Comparison of ENCODE assay signal across 8 cellular contexts in genomic region chr5:154646841-154647759, GRCh38.
DNase-seq lines count a peak whose midpoint lies in the region; TF ChIP-seq lines count a peak whose summit lies in the region.

No MANE protein-coding gene starts in this region.

- peaks cover 20% of the 10 kb centered on the region; the same call in 1 of the 2 replicates for H3K27me3 ChIP-seq in iPS-20b (ENCODE audit: insufficient read depth, low read length)
- H3K27me3 ChIP-seq in skeletal muscle tissue (ENCODE audit: control insufficient read depth in 3 of 3, insufficient read depth in 3 of 3, low read length in 3 of 3): no peaks in the 10 kb centered on the region

- peak overlapping the region; percentile 47; the same call in 1 of the 2 replicates for H3K9ac ChIP-seq in iPS-20b (ENCODE audit: low read depth, low read length)
- peak overlapping the region; percentile 30 to 69 (median 35) for H3K9ac ChIP-seq in skeletal muscle tissue (ENCODE audit: low read depth in 1 of 3, low read length in 3 of 3)

- DNase-seq in AG04449 (ENCODE audit: low read depth, low spot score) (no peak), HK-2 (ENCODE audit: unreplicated experiment) (peak; percentile 36), amniotic epithelial cell (ENCODE audit: low read depth) (peak; percentile 78), NCI-H1417 treated with DMSO at 0.1 percent for 48 hours (lab: John Stamatoyannopoulos, UW) (no peak), NK-92 (lab: John Stamatoyannopoulos, UW; ENCODE audit: unreplicated experiment) (no peak)

- H3K27ac ChIP-seq in iPS-20b (ENCODE audit: low read length): no peak overlapping the region
- H3K27ac ChIP-seq in skeletal muscle tissue (ENCODE audit: low read depth, low read length): no peak overlapping the region

- H3K4me1 ChIP-seq in iPS-20b (ENCODE audit: insufficient read depth, low read length): no peaks in the 10 kb centered on the region
- H3K4me1 ChIP-seq in skeletal muscle tissue (ENCODE audit: control insufficient read depth in 3 of 3, insufficient read depth in 3 of 3, low read length in 3 of 3): peaks cover 8 to 9% (median 9%) of the 10 kb centered on the region in 3 donors

- H3K9me3 ChIP-seq in iPS-20b (ENCODE audit: insufficient read depth, low read depth, low read length): no peaks in the 10 kb centered on the region; the same call in 1 of the 2 replicates
- H3K9me3 ChIP-seq in skeletal muscle tissue (ENCODE audit: control insufficient read depth in 3 of 3, low read length in 3 of 3): no peaks in the 10 kb centered on the region

- peak overlapping the region; percentile 29 for H3K4me3 ChIP-seq in AG04449 (ENCODE audit: low read depth, low read length)
- H3K4me3 ChIP-seq in iPS-20b (ENCODE audit: low read length): peak overlapping the region; percentile 60; the same call in 1 of the 2 replicates
- H3K4me3 ChIP-seq in skeletal muscle tissue (ENCODE audit: low read length in 3 of 3): peak overlapping the region; percentile 53 to 67 (median 56)

- TF ChIP-seq CTCF in AG04449 (IDR thresholded peaks at IDR 0.05; ENCODE audit: insufficient read depth, low read length, missing control alignments): no peak

- H3K36me3 ChIP-seq in iPS-20b (ENCODE audit: insufficient read depth, low read depth, low read length): no peaks in the 10 kb centered on the region
- no peaks in the 10 kb centered on the region for H3K36me3 ChIP-seq in skeletal muscle tissue (ENCODE audit: control insufficient read depth in 3 of 3, insufficient read depth in 3 of 3, low read length in 3 of 3)

- POLR2A ChIA-PET in AG04449 (lab: Yijun Ruan, JAX): no interaction called here

- CTCF ChIA-PET in AG04449 (lab: Yijun Ruan, JAX): interaction anchor here (1.0 to 7.1 kb wide), 11 partner anchors 10 to 672 kb away, joined by 3 to 103 read pairs (median 4); no protein-coding TSS in a partner anchor

- TF ChIP-seq POLR2A in GM18951 (IDR thresholded peaks at IDR 0.05; ENCODE audit: extremely low read depth, insufficient read depth, insufficient read length): peak; percentile 17

- in situ Hi-C loops in GM18951 (cut with MboI; ENCODE audit: low sequenced_read_pairs, unreplicated experiment): no loop called here

Comparison
In these comparisons a context has a peak if more than half of its experiments do, and no peak if none do; other contexts are left out.
1. DNase-seq: peak in HK-2 (single experiment) and amniotic epithelial cell (single experiment); none in AG04449 (single experiment), NCI-H1417 treated with DMSO at 0.1 percent for 48 hours (single experiment) and NK-92 (single experiment).
2. Peak in every context shown above with its lines, with median percentiles within 50 percentile points of each other: H3K4me3 ChIP-seq.